Comparison of ENCODE assay signal across 17 cellular contexts in the genomic region with DNA sequence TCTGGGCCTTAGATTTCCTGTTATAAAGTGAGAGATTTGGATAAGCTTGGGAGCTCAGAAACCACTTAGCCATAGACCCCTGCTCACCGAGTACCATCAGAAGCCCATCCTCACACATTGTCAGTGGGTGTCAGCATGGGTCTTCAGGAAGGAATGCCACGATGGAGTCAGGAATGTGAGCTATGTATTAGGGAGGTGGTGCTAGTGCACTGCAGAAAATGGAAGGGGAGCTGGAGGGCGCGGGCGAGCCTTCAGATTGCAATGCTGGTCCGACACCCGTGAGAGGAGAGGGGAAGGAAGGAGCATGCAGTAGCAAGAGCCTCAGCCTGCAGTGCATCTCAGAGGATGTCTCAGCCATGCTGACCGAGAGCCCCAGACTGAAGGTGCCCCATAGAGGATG.
DNase-seq lines count a peak whose midpoint lies in the region; FAIRE-seq and TF ChIP-seq lines count a peak whose summit lies in the region.
"Had no signal": no experiment of that assay in that cellular context is flagged by ENCODE, and none has a peak within 500 bp of the region (broad histone marks: within the 10 kb centered on the region; RNA-seq: fewer than 3 reads in every experiment).

No MANE protein-coding gene starts in this region.

- CTCF ChIA-PET in H1 (lab: Charles Lee; ENCODE audit: partially characterized antibody) (interaction anchor here (0.7 to 2.4 kb wide), 21 partner anchors 9 to 406 kb away, joined by 3 to 14 read pairs (median 4); no protein-coding TSS in a partner anchor), Caco-2 (lab: Charles Lee) (no interaction called here)

- no peak for TF ChIP-seq EP300 in H1 (IDR thresholded peaks at IDR 0.05; ENCODE audit: borderline replicate concordance in 1 of 2, low read depth in 2 of 2, low read length in 2 of 2)

- H3K9me3 ChIP-seq in H1 (ENCODE audit: insufficient read depth in 2 of 2, low read depth in 1 of 2, low read length in 1 of 2) (peaks cover 3 to 7% of the 10 kb centered on the region in 2 experiments; a peak in 3 of 4 replicates), spleen (peaks cover 0 to 12% (median 0%) of the 10 kb centered on the region in 8 donors), Caco-2 (no peaks in the 10 kb centered on the region)

- H3K23ac ChIP-seq in H1 (ENCODE audit: insufficient read length) = no peak overlapping the region

- no peak overlapping the region for H3K4me2 ChIP-seq in H1 (ENCODE audit: insufficient read depth in 1 of 2, low read depth in 2 of 2, low read length in 2 of 2)

- H3K9me3 Mint-ChIP-seq in Caco-2 (ENCODE audit: unreplicated experiment) = no peaks in the 10 kb centered on the region
- H3K9me3 Mint-ChIP-seq: CD4-positive, alpha-beta T cell had no signal

- no peak overlapping the region for H4K91ac ChIP-seq in H1 (replicated peaks; ENCODE audit: insufficient read length, low read length)

- TF ChIP-seq POLR2A in H1 (IDR thresholded peaks at IDR 0.05; ENCODE audit: control extremely low read depth in 1 of 2, low read depth in 2 of 2, low read length in 2 of 2) (no peak), spleen (IDR thresholded peaks at IDR 0.05) (no peak)

- H3K9ac ChIP-seq in H1 (replicated peaks in 1 of 4; ENCODE audit: extremely low read depth in 1 of 4, low read depth in 3 of 4, low read length in 3 of 4) = no peak overlapping the region
- H3K9ac ChIP-seq: BLaER1 treated with 17β-estradiol and CSF1 and Interleukin-3, amounts not matched to agents 10 nM and 100 nM had no signal

- H3K56ac ChIP-seq in H1 (replicated peaks; ENCODE audit: insufficient read length, low read depth, low read length) = no peak overlapping the region

- H3K79me2 ChIP-seq in H1 (ENCODE audit: control insufficient read depth in 1 of 2, insufficient read depth in 2 of 2, low read length in 2 of 2) = no peaks in the 10 kb centered on the region

- no peak overlapping the region for H2AFZ ChIP-seq in H1 (ENCODE audit: low read length)

- no peak overlapping the region for H3K4me3 ChIP-seq in H7 (ENCODE audit: insufficient read depth, low read depth, low read length)
- no peak overlapping the region for H3K4me3 ChIP-seq in H1 (ENCODE audit: extremely low read depth in 1 of 4, insufficient read depth in 2 of 4, low read depth in 3 of 4, low read length in 4 of 4)
- H3K4me3 ChIP-seq in spleen = no peak overlapping the region
- no peak overlapping the region for H3K4me3 ChIP-seq in Caco-2 (ENCODE audit: low read depth, low read length)
- H3K4me3 ChIP-seq: BLaER1 treated with 17β-estradiol and CSF1 and Interleukin-3, amounts not matched to agents 10 nM and 100 nM had no signal

- BruUV-seq in Caco-2 (replicated peaks; lab: Mats Ljungman, UMichigan) = no TSS peak

- H3K36me3 ChIP-seq in H7 (replicated peaks; ENCODE audit: control insufficient read depth, insufficient read depth, low read length) = no peaks in the 10 kb centered on the region
- H3K36me3 ChIP-seq in H1 (ENCODE audit: control insufficient read depth in 2 of 4, insufficient read depth in 4 of 4, low read length in 3 of 4) = no peaks in the 10 kb centered on the region
- no peaks in the 10 kb centered on the region for H3K36me3 ChIP-seq in spleen
- no peaks in the 10 kb centered on the region for H3K36me3 ChIP-seq in Caco-2 (ENCODE audit: control insufficient read depth, insufficient read depth, low read length)
- H3K36me3 ChIP-seq: BLaER1 treated with 17β-estradiol and CSF1 and Interleukin-3, amounts not matched to agents 10 nM and 100 nM had no signal

- H3K27ac Mint-ChIP-seq in Caco-2 (ENCODE audit: unreplicated experiment) = no peak overlapping the region
- H3K27ac Mint-ChIP-seq: CD4-positive, alpha-beta T cell had no signal

- H3K4me1 ChIP-seq in H1 (replicated peaks in 1 of 4; ENCODE audit: control insufficient read depth in 3 of 4, insufficient read depth in 4 of 4, low read length in 3 of 4) = no peaks in the 10 kb centered on the region
- H3K4me1 ChIP-seq in spleen = no peaks in the 10 kb centered on the region
- H3K4me1 ChIP-seq in Caco-2 = no peaks in the 10 kb centered on the region

- POLR2A ChIA-PET in H1 (lab: Charles Lee; ENCODE audit: partially characterized antibody) (no interaction called here), Caco-2 (lab: Charles Lee) (no interaction called here)

- no peak for FAIRE-seq in H1 (lab: Jason Lieb, UNC)
- FAIRE-seq: GM12892, GM19239 had no signal

- no peaks in the 10 kb centered on the region for H3K23me2 ChIP-seq in H1 (ENCODE audit: low read depth, low read length)

- no peaks in the 10 kb centered on the region for H3K36me3 Mint-ChIP-seq in Caco-2 (ENCODE audit: insufficient read depth, unreplicated experiment)

- no peak overlapping the region for H2AK5ac ChIP-seq in H1 (ENCODE audit: low read depth, low read length)

- H3K27me3 Mint-ChIP-seq in Caco-2 (ENCODE audit: insufficient read depth, unreplicated experiment) = peaks cover 14% of the 10 kb centered on the region

- WGBS in H1 (ENCODE audit: extremely low coverage in 1 of 2, insufficient coverage in 1 of 2, insufficient read length in 1 of 2, insufficient replicate concordance in 2 of 2, low coverage in 1 of 2, low lambda C conversion rate in 2 of 2, missing lambda C conversion rate in 1 of 2), 2 experiments = 85% methylated on average over 8 of the region's 8 CpGs; no CpG with 5 or more reads in 1 of the 2 experiments
- 91 to 97% (median 93%) methylated on average over 8 of the region's 8 CpGs for WGBS in spleen, 5 donors

- no peaks in the 10 kb centered on the region; the same call in 1 of the 2 replicates for H3K27me3 ChIP-seq in H7 (ENCODE audit: control insufficient read depth, insufficient read depth, low read length)
- no peaks in the 10 kb centered on the region for H3K27me3 ChIP-seq in H1 (replicated peaks in 1 of 4; ENCODE audit: control insufficient read depth in 3 of 4, extremely low read depth in 1 of 4, insufficient read depth in 3 of 4, low read length in 3 of 4)
- peaks cover 0 to 78% (median 3%) of the 10 kb centered on the region in 7 donors for H3K27me3 ChIP-seq in spleen (replicated peaks in 1 of 7)
- no peaks in the 10 kb centered on the region for H3K27me3 ChIP-seq in Caco-2 (replicated peaks; ENCODE audit: control insufficient read depth, insufficient read depth, low read length)

- intact Hi-C loops in spleen (cut with DNase I; ENCODE audit: low total_unique reads) (no loop called here), Caco-2 (cut with micrococcal nuclease; ENCODE audit: unreplicated experiment) (no loop called here)

- H2BK15ac ChIP-seq in H1 (ENCODE audit: low read length) = 0 out of 2 replicates have a peak overlapping the region, but pooled peaks have one; percentile 37

- no peak overlapping the region for H3K14ac ChIP-seq in H1 (ENCODE audit: insufficient read length)

- H2BK120ac ChIP-seq in H1 (replicated peaks; ENCODE audit: low read depth, low read length) = no peak overlapping the region

- H3K4me3 Mint-ChIP-seq in Caco-2 (ENCODE audit: unreplicated experiment) = no peak overlapping the region
- H3K4me3 Mint-ChIP-seq: CD4-positive, alpha-beta T cell had no signal

- DNase-seq in H7 (peak; percentile 63), H1 (ENCODE audit: low read depth in 1 of 2, low spot score in 2 of 2) (no peak), islet precursor cell (peak; percentile 78), spleen (peak; percentile 47), NCI-H748 treated with DMSO at 0.1 percent for 48 hours (lab: John Stamatoyannopoulos, UW) (no peak), Caco-2 (no peak)
- DNase-seq in activated effector memory CD4-positive, alpha-beta T cell treated with Interleukin-2 at 50 U/mL for 16 hours = no peak
- DNase-seq: ACHN; CD4-positive, alpha-beta T cell; DND-41; GDM1; IMR-90; KBM-7 had no signal

- no peak overlapping the region for H3K18ac ChIP-seq in H1 (ENCODE audit: extremely low read depth, low read length)

- H3K4me1 Mint-ChIP-seq in Caco-2 (ENCODE audit: low read depth, unreplicated experiment) = no peaks in the 10 kb centered on the region

- peak in 1 of 3 experiments; percentile 22; a peak in 1 of 4 replicates for TF ChIP-seq CTCF in H1 (IDR thresholded peaks at IDR 0.05; ENCODE audit: control extremely low read depth in 1 of 3, insufficient read depth in 1 of 3, low read depth in 1 of 3, low read length in 3 of 3)
- no peak for TF ChIP-seq CTCF in spleen (IDR thresholded peaks at IDR 0.05 in 8 of 11, conservative IDR thresholded peaks at IDR 0.05 in 3 of 11)
- no peak for TF ChIP-seq CTCF in Caco-2 (IDR thresholded peaks at IDR 0.05; ENCODE audit: insufficient read depth in 1 of 2, low read depth in 1 of 2, low read length in 1 of 2, severe bottlenecking in 1 of 2, unreplicated experiment in 1 of 2)

- no peak overlapping the region for H4K5ac ChIP-seq in H1 (ENCODE audit: insufficient read length, low read depth, low read length)

- H4K8ac ChIP-seq in H1 (ENCODE audit: extremely low read depth, insufficient read depth, low read length) = no peak overlapping the region

- H4K20me1 ChIP-seq in H1 (replicated peaks in 1 of 2; ENCODE audit: control insufficient read depth in 1 of 2, insufficient read depth in 2 of 2, low read length in 2 of 2) = no peaks in the 10 kb centered on the region
- H4K20me1 ChIP-seq: BLaER1 treated with 17β-estradiol and CSF1 and Interleukin-3, amounts not matched to agents 10 nM and 100 nM had no signal

- no peak overlapping the region for H2BK12ac ChIP-seq in H1 (ENCODE audit: low read depth, low read length)

- H2BK5ac ChIP-seq in H1 (ENCODE audit: low read depth, low read length) = no peak overlapping the region

- H2BK20ac ChIP-seq in H1 (ENCODE audit: low read length) = no peak overlapping the region

- no peaks in the 10 kb centered on the region for H3K79me1 ChIP-seq in H1 (ENCODE audit: low read depth, low read length)

- H3K4ac ChIP-seq in H1 (replicated peaks; ENCODE audit: insufficient read length, low read depth, low read length) = no peak overlapping the region

- no peak; a peak in 2 of 4 replicates for TF ChIP-seq RAD21 in H1 (IDR thresholded peaks at IDR 0.05 in 1 of 2, conservative IDR thresholded peaks at IDR 0.05 in 1 of 2; ENCODE audit: low read depth in 2 of 2, low read length in 2 of 2)

- H3K27ac ChIP-seq in H1 (ENCODE audit: low read depth, low read length) (no peak overlapping the region), spleen (no peak overlapping the region)
- H3K27ac ChIP-seq: BLaER1 treated with 17β-estradiol and CSF1 and Interleukin-3, amounts not matched to agents 10 nM and 100 nM; HL-60 had no signal

TF ChIP-seq in H1, 55 proteins besides CTCF, POLR2A, EP300 and RAD21 (continues in another document):
- TF ChIP-seq BRCA1 (IDR thresholded peaks at IDR 0.05; ENCODE audit: low read depth, low read length) = no peak
- TF ChIP-seq EGR1 (IDR thresholded peaks at IDR 0.05; ENCODE audit: borderline replicate concordance, low read depth, low read length) = no peak
- no peak for TF ChIP-seq HDAC6 (IDR thresholded peaks at IDR 0.05; ENCODE audit: low read depth, low read length)
- peak; percentile 86 for TF ChIP-seq TEAD4 (IDR thresholded peaks at IDR 0.05; ENCODE audit: low read depth, low read length)
- TF ChIP-seq E2F6 (IDR thresholded peaks at IDR 0.05) = no peak

Comparison
In these comparisons a context has a peak if more than half of its experiments do, and no peak if none do; other contexts are left out.
1. DNase-seq: peak in H7 (single experiment), islet precursor cell (single experiment) and spleen (single experiment); none in H1 (0 of 2), activated effector memory CD4-positive, alpha-beta T cell treated with Interleukin-2 at 50 U/mL for 16 hours (single experiment), NCI-H748 treated with DMSO at 0.1 percent for 48 hours (single experiment) and Caco-2 (0 of 2).